ENCODE assay signal across 8 cellular contexts in genomic region chr15:94327356-94327936, GRCh38.
A peak's percentile ranks its signal among the peaks of the same experiment; 100 is the strongest.
DNase-seq lines count a peak whose midpoint lies in the region; ATAC-seq and TF ChIP-seq lines count a peak whose summit lies in the region.

No MANE protein-coding gene starts in this region.

- ATAC-seq in gastroesophageal sphincter, result no peak
- no peak for ATAC-seq in T-helper 17 cell

- H3K36me3 ChIP-seq in gastroesophageal sphincter, result no peaks in the 10 kb centered on the region

- no peaks in the 10 kb centered on the region for H3K9me3 ChIP-seq in gastroesophageal sphincter
- no peaks in the 10 kb centered on the region for H3K9me3 ChIP-seq in T-helper 17 cell (ENCODE audit: control insufficient read depth, low read length, poor library complexity, severe bottlenecking)

- peaks cover 0 to 7% (median 0%) of the 10 kb centered on the region in 3 donors for H3K4me1 ChIP-seq in gastroesophageal sphincter

- H3K27ac ChIP-seq in gastroesophageal sphincter, result no peak overlapping the region

- no peaks in the 10 kb centered on the region for H3K27me3 ChIP-seq in gastroesophageal sphincter

- H3K4me3 ChIP-seq in gastroesophageal sphincter, result no peak overlapping the region

- TF ChIP-seq EP300 in gastroesophageal sphincter (IDR thresholded peaks at IDR 0.05), result no peak

- H3K4me1 Mint-ChIP-seq in T-helper 17 cell, result peaks cover 15% of the 10 kb centered on the region

- no peaks in the 10 kb centered on the region for H3K36me3 Mint-ChIP-seq in T-helper 17 cell (ENCODE audit: low read depth)

- WGBS in gastroesophageal sphincter (ENCODE audit: low coverage in 1 of 2), 2 donors, result 75 to 100% methylated on average over 2 of the region's 2 CpGs

- TF ChIP-seq POLR2A in gastroesophageal sphincter (IDR thresholded peaks at IDR 0.05), result no peak

- H3K27ac Mint-ChIP-seq in T-helper 17 cell, result no peak overlapping the region

- no peaks in the 10 kb centered on the region for H3K27me3 Mint-ChIP-seq in T-helper 17 cell

- peak; percentile 10 to 61 (median 54) for TF ChIP-seq CTCF in gastroesophageal sphincter (IDR thresholded peaks at IDR 0.05)

- DNase-seq in DMS 273 (lab: John Stamatoyannopoulos, UW; ENCODE audit: unreplicated experiment) (peak; percentile 31), DMS 273 treated with DMSO at 0.1 percent for 48 hours (lab: John Stamatoyannopoulos, UW) (no peak), HPDE6-E6E7 (ENCODE audit: extremely low spot score) (peak; percentile 11), SK-N-DZ (ENCODE audit: low spot score) (peak; percentile 27), superior temporal gyrus (ENCODE audit: extremely low spot score) (peak; percentile 40), T-helper 17 cell (no peak), NCI-H1694 treated with DMSO at 0.1 percent for 48 hours (lab: John Stamatoyannopoulos, UW) (no peak)

- no peak overlapping the region for H3K4me3 Mint-ChIP-seq in T-helper 17 cell

Comparison
In these comparisons a context has a peak if more than half of its experiments do, and no peak if none do; other contexts are left out.
1. DNase-seq: peak in DMS 273 (single experiment), HPDE6-E6E7 (single experiment), SK-N-DZ (single experiment) and superior temporal gyrus (single experiment); none in DMS 273 treated with DMSO at 0.1 percent for 48 hours (single experiment), T-helper 17 cell (0 of 3) and NCI-H1694 treated with DMSO at 0.1 percent for 48 hours (single experiment).